In the genomic region with DNA sequence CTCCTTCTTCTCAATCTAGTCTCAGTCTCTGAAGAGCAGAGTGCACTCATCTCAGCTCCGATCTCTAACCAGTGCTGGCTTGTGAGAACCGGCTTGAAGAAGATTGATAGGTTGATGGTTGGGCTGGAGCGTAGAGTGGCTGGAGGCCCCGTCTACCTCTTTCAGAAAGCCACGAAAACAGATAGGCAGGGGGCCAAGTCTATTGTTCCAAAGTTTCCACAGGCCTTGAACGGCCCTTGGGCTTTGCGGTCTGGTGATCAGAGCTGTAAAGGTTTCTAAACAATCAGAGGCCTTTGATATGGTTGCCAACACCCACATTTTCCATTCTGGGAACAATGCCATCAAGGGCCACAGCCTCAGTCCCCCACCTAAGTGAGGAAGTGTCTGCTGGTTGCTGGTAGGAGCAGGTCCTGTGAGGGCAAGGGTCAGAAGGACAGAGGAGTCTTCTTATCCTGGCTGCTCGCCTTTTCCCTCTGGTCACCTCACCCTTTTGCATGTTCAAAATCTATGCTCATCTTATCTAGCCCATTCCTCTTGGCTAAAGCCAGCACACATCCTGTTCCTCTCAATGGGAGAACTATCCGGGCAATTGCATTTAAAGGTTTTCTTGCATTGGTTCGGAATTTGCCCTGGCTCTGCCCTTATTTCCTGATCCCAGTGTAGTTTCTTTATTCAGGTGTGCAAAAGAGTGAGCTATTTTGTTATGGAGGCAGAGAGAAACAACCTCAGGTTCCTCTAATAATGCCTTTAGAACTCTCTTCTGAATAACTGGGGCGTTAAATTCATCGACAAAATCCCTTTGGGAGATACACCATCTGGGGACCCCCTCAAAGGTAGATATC, we compare ENCODE assay signal across 8 cellular contexts.
DNase-seq lines count a peak whose midpoint lies in the region; ATAC-seq and TF ChIP-seq lines count a peak whose summit lies in the region.

No MANE protein-coding gene starts in this region.

- DNase-seq in GM12864 (ENCODE audit: low read depth): peak; percentile 67
- DNase-seq in NCI-H1105 treated with DMSO at 0.1 percent for 48 hours (lab: John Stamatoyannopoulos, UW): peak; percentile 85
- peak; percentile 76 to 86 for DNase-seq in activated CD4-positive, alpha-beta T cell treated with anti-CD3 and anti-CD28 coated beads, Interleukin-2, amount 50 U/mL, for 48 hours
- DNase-seq in endothelial cell (ENCODE audit: low spot score): no peak
- no peak for DNase-seq in type B pancreatic cell (ENCODE audit: extremely low spot score, unreplicated experiment)
- DNase-seq in NCI-H446 treated with DMSO at 0.1 percent for 48 hours (lab: John Stamatoyannopoulos, UW): no peak

- H3K9me3 Mint-ChIP-seq in endothelial cell (ENCODE audit: unreplicated experiment) (peaks cover 6% of the 10 kb centered on the region), type B pancreatic cell (no peaks in the 10 kb centered on the region)

- peak overlapping the region; percentile 71 for H2AFZ ChIP-seq in neuron (ENCODE audit: low read depth, low read length)

- ATAC-seq in HG02588 (IDR thresholded peaks at IDR 0.05; ENCODE audit: unreplicated experiment): peak; percentile 21

- H3K4me1 ChIP-seq in neuron (ENCODE audit: insufficient read depth, low read length): peaks cover 19% of the 10 kb centered on the region

- H3K4me3 ChIP-seq in GM12864 (ENCODE audit: low read depth, low read length) (no peak overlapping the region; the same call in 1 of the 2 replicates), neuron (ENCODE audit: low read length) (no peak overlapping the region)

- H3K27ac Mint-ChIP-seq in endothelial cell (ENCODE audit: unreplicated experiment): peak overlapping the region; percentile 96
- H3K27ac Mint-ChIP-seq in type B pancreatic cell: peak overlapping the region; percentile 85

- no peaks in the 10 kb centered on the region for H3K9me3 ChIP-seq in neuron (ENCODE audit: low read length)

- H3K4me3 Mint-ChIP-seq in endothelial cell (ENCODE audit: unreplicated experiment) (no peak overlapping the region), type B pancreatic cell (peak overlapping the region; percentile 68)

- H3K36me3 ChIP-seq in neuron (ENCODE audit: insufficient read depth, low read length): no peaks in the 10 kb centered on the region

- H3K36me3 Mint-ChIP-seq in endothelial cell (ENCODE audit: low read depth, unreplicated experiment): peaks cover 9% of the 10 kb centered on the region
- no peaks in the 10 kb centered on the region for H3K36me3 Mint-ChIP-seq in type B pancreatic cell

- H3K4me1 Mint-ChIP-seq in endothelial cell (ENCODE audit: unreplicated experiment) (peaks cover 20% of the 10 kb centered on the region), type B pancreatic cell (ENCODE audit: unreplicated experiment) (peaks cover 26% of the 10 kb centered on the region)

- peaks cover 15% of the 10 kb centered on the region for H3K27me3 Mint-ChIP-seq in endothelial cell (ENCODE audit: unreplicated experiment)
- H3K27me3 Mint-ChIP-seq in type B pancreatic cell: no peaks in the 10 kb centered on the region

- H3K27me3 ChIP-seq in neuron (ENCODE audit: insufficient read depth, low read length): no peaks in the 10 kb centered on the region

- TF ChIP-seq CTCF in GM12864 (IDR thresholded peaks at IDR 0.05; ENCODE audit: low read depth, low read length, missing control alignments): no peak
- no peak for TF ChIP-seq CTCF in endothelial cell (IDR thresholded peaks at IDR 0.05; ENCODE audit: unreplicated experiment)
- TF ChIP-seq CTCF in type B pancreatic cell (conservative IDR thresholded peaks at IDR 0.05): no peak

Comparison
In these comparisons a context has a peak if more than half of its experiments do, and no peak if none do; other contexts are left out.
1. DNase-seq: peak in GM12864 (single experiment), NCI-H1105 treated with DMSO at 0.1 percent for 48 hours (single experiment) and activated CD4-positive, alpha-beta T cell treated with anti-CD3 and anti-CD28 coated beads, Interleukin-2, amount 50 U/mL, for 48 hours (2 of 2); none in endothelial cell (single experiment), type B pancreatic cell (single experiment) and NCI-H446 treated with DMSO at 0.1 percent for 48 hours (single experiment).